8 cellular contexts compared by ENCODE assay signal in genomic region chr17:45092932-45093430, GRCh38. TPM values are rescaled to one million over a fixed set of nuclear protein-coding genes. Genes with fewer than 3 reads are reported as not detected.
DNase-seq lines count a peak whose midpoint lies in the region; ATAC-seq and TF ChIP-seq lines count a peak whose summit lies in the region.

No MANE protein-coding gene starts in this region.

- DNase-seq in Ammon's horn (ENCODE audit: low spot score) (peak; percentile 98), foreskin keratinocyte (peak; percentile 83 to 92)
- no peak for DNase-seq in stimulated activated CD8-positive, alpha-beta memory T cell treated with anti-CD3 and anti-CD28 coated beads, Interleukin-4, amount 100 ng/mL, for 48 hours
- DNase-seq in activated CD4-positive, CD25-positive, alpha-beta regulatory T cell (lab: John Stamatoyannopoulos, UW): no peak

- no peak overlapping the region for H3K4me3 ChIP-seq in parathyroid adenoma (ENCODE audit: low read depth, low read length)

- ATAC-seq in SK-N-SH treated with all-trans-retinoic acid at 6 μM for 48 hours: peak; percentile 99
- peak; percentile 95 for ATAC-seq in foreskin keratinocyte
- ATAC-seq in GM21825 (IDR thresholded peaks at IDR 0.05; ENCODE audit: unreplicated experiment): no peak
- no peak for ATAC-seq in GM21723 (IDR thresholded peaks at IDR 0.05; ENCODE audit: unreplicated experiment)

- H3K27me3 ChIP-seq in foreskin keratinocyte: no peaks in the 10 kb centered on the region
- no peaks in the 10 kb centered on the region for H3K27me3 ChIP-seq in parathyroid adenoma (ENCODE audit: control insufficient read depth, insufficient read depth, low read length)

- no peaks in the 10 kb centered on the region for H3K79me2 ChIP-seq in parathyroid adenoma

- H3K27ac ChIP-seq in foreskin keratinocyte (peak overlapping the region; percentile 23), parathyroid adenoma (peak overlapping the region; percentile 22)

- no peak overlapping the region for H3K4me2 ChIP-seq in parathyroid adenoma (ENCODE audit: low read length)

- H2AFZ ChIP-seq in parathyroid adenoma: no peak overlapping the region

- H3K9me3 ChIP-seq in parathyroid adenoma (ENCODE audit: control insufficient read depth, low read length): no peaks in the 10 kb centered on the region

- TF ChIP-seq CTCF in foreskin keratinocyte (conservative IDR thresholded peaks at IDR 0.05) (no peak), parathyroid adenoma (IDR thresholded peaks at IDR 0.05) (no peak)

- no peaks in the 10 kb centered on the region for H3K36me3 ChIP-seq in parathyroid adenoma (ENCODE audit: control insufficient read depth, insufficient read depth, low read length)

- no peak overlapping the region for H3K9ac ChIP-seq in parathyroid adenoma

- H3K4me1 ChIP-seq in foreskin keratinocyte (peaks cover 9% of the 10 kb centered on the region), parathyroid adenoma (no peaks in the 10 kb centered on the region)

TF ChIP-seq in SK-N-SH treated with all-trans-retinoic acid at 6 μM for 48 hours, 23 proteins besides CTCF, POLR2A, EP300 and RAD21:
- no peak for TF ChIP-seq ESRRG (CRISPR knock-in tag; IDR thresholded peaks at IDR 0.05)
- TF ChIP-seq SNAI2 (CRISPR knock-in tag; IDR thresholded peaks at IDR 0.05): no peak
- no peak for TF ChIP-seq OSR1 (CRISPR knock-in tag; IDR thresholded peaks at IDR 0.05)
- no peak for TF ChIP-seq PPARA (CRISPR knock-in tag; IDR thresholded peaks at IDR 0.05; ENCODE audit: borderline replicate concordance)
- no peak for TF ChIP-seq ZNF8 (CRISPR knock-in tag; IDR thresholded peaks at IDR 0.05)
- no peak for TF ChIP-seq ARNTL (CRISPR knock-in tag; IDR thresholded peaks at IDR 0.05; ENCODE audit: borderline replicate concordance, low read depth)
- peak; percentile 90; the same call in 1 of the 2 replicates for TF ChIP-seq CSDC2 (CRISPR knock-in tag; IDR thresholded peaks at IDR 0.05)
- no peak for TF ChIP-seq RARB (CRISPR knock-in tag; IDR thresholded peaks at IDR 0.05)
- TF ChIP-seq, protein P1, sequence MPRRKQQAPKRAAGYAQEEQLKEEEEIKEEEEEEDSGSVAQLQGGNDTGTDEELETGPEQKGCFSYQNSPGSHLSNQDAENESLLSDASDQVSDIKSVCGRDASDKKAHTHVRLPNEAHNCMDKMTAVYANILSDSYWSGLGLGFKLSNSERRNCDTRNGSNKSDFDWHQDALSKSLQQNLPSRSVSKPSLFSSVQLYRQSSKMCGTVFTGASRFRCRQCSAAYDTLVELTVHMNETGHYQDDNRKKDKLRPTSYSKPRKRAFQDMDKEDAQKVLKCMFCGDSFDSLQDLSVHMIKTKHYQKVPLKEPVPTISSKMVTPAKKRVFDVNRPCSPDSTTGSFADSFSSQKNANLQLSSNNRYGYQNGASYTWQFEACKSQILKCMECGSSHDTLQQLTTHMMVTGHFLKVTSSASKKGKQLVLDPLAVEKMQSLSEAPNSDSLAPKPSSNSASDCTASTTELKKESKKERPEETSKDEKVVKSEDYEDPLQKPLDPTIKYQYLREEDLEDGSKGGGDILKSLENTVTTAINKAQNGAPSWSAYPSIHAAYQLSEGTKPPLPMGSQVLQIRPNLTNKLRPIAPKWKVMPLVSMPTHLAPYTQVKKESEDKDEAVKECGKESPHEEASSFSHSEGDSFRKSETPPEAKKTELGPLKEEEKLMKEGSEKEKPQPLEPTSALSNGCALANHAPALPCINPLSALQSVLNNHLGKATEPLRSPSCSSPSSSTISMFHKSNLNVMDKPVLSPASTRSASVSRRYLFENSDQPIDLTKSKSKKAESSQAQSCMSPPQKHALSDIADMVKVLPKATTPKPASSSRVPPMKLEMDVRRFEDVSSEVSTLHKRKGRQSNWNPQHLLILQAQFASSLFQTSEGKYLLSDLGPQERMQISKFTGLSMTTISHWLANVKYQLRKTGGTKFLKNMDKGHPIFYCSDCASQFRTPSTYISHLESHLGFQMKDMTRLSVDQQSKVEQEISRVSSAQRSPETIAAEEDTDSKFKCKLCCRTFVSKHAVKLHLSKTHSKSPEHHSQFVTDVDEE (CRISPR knock-in tag; IDR thresholded peaks at IDR 0.05): no peak
- TF ChIP-seq, protein P2, sequence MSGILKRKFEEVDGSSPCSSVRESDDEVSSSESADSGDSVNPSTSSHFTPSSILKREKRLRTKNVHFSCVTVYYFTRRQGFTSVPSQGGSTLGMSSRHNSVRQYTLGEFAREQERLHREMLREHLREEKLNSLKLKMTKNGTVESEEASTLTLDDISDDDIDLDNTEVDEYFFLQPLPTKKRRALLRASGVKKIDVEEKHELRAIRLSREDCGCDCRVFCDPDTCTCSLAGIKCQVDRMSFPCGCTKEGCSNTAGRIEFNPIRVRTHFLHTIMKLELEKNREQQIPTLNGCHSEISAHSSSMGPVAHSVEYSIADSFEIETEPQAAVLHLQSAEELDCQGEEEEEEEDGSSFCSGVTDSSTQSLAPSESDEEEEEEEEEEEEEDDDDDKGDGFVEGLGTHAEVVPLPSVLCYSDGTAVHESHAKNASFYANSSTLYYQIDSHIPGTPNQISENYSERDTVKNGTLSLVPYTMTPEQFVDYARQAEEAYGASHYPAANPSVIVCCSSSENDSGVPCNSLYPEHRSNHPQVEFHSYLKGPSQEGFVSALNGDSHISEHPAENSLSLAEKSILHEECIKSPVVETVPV (CRISPR knock-in tag; IDR thresholded peaks at IDR 0.05): no peak
- no peak; the same call in 1 of the 2 replicates for TF ChIP-seq ZC3H10 (CRISPR knock-in tag; IDR thresholded peaks at IDR 0.05)
- peak; percentile 28; the same call in 1 of the 2 replicates for TF ChIP-seq PATZ1 (CRISPR knock-in tag; IDR thresholded peaks at IDR 0.05; ENCODE audit: borderline replicate concordance)
- no peak for TF ChIP-seq BACH2 (CRISPR knock-in tag; IDR thresholded peaks at IDR 0.05; ENCODE audit: borderline replicate concordance)
- 0 out of 2 replicates have a peak, but pooled peaks have one; percentile 58 for TF ChIP-seq ZFP3 (CRISPR knock-in tag; IDR thresholded peaks at IDR 0.05)

RNA-seq across cellular contexts. Expression of gene NMT1, which starts 31.9 kb away (rescaled TPM):
- 90.9 and 109 TPM in 2 replicates for total RNA-seq in foreskin keratinocyte
- 188 and 193 TPM in 2 replicates for polyA plus RNA-seq in foreskin keratinocyte

RNA-seq across cellular contexts. Expression of gene PLCD3, which starts 39.3 kb away (rescaled TPM):
- 60.8 and 63.6 TPM in 2 replicates for total RNA-seq in foreskin keratinocyte
- 85.8 and 97.4 TPM in 2 replicates for polyA plus RNA-seq in foreskin keratinocyte

RNA-seq across cellular contexts. Expression of gene DCAKD, which starts 41.5 kb away (rescaled TPM):
- 30.4 and 30.8 TPM in 2 replicates for total RNA-seq in foreskin keratinocyte
- 19.8 and 21.1 TPM in 2 replicates for polyA plus RNA-seq in foreskin keratinocyte

RNA-seq across cellular contexts. Expression of gene ACBD4, which starts 42.5 kb away (rescaled TPM):
- 4.3 and 4.4 TPM in 2 replicates for total RNA-seq in foreskin keratinocyte
- polyA plus RNA-seq in foreskin keratinocyte: 4.5 TPM in 2 replicates

RNA-seq across cellular contexts. Expression of gene HEXIM1, which starts 55.3 kb away (rescaled TPM):
- 23.0 and 25.6 TPM in 2 replicates for total RNA-seq in foreskin keratinocyte
- polyA plus RNA-seq in foreskin keratinocyte: 26.7 and 27.9 TPM in 2 replicates

Comparison
In these comparisons a context has a peak if more than half of its experiments do, and no peak if none do; other contexts are left out.
1. DNase-seq: peak in Ammon's horn (single experiment) and foreskin keratinocyte (2 of 2); none in stimulated activated CD8-positive, alpha-beta memory T cell treated with anti-CD3 and anti-CD28 coated beads, Interleukin-4, amount 100 ng/mL, for 48 hours (single experiment) and activated CD4-positive, CD25-positive, alpha-beta regulatory T cell (0 of 4).
2. ATAC-seq: peak in SK-N-SH treated with all-trans-retinoic acid at 6 μM for 48 hours (single experiment) and foreskin keratinocyte (single experiment); none in GM21825 (single experiment) and GM21723 (single experiment).